ENCODE assay signal across 14 cellular contexts in the genomic region with DNA sequence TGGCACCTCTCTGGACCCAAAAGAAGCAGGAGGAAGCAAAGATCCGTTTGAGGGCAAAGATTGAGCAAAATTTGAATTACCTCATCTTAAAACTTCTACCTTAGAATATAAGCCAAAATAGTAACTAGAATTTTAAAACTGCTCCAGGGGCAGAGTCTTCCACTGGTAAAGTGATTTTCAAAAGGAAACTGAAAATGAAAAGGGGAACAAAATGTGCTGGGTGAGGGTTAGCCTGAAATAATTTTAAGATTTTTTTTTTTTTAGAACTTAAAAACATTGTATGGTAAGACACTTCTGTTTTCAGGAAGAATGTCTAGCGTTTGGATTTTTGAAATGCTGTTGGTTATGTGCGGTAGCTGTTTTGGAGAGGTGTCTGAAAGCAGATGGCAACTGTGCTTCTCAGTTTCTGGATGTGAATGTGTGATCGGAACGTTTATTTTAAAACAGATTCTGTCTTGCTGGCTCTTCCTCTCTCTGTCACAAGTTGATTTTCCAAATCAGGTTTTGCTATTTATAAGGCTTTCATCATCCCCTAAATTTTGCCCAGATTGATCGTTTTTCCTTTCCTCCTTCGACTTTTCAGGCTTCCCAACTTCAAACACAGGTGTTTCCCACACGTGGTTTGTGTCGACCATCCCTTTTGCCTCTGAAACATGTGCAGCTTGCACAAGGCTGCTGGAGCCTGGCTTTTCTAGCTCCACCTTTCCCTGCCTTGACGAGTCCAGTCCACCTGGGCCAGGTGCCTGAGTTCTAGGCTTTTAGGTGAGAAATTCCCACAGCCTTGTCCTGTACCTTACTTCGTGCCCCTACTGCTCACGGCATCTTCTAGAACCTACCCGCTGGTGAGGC. TPM values are rescaled to one million over a fixed set of nuclear protein-coding genes. Genes with fewer than 3 reads are reported as not detected.
DNase-seq lines count a peak whose midpoint lies in the region; ATAC-seq and TF ChIP-seq lines count a peak whose summit lies in the region.
"Had no signal": no experiment of that assay in that cellular context is flagged by ENCODE, and none has a peak within 500 bp of the region (broad histone marks: within the 10 kb centered on the region; RNA-seq: fewer than 3 reads in every experiment).

No MANE protein-coding gene starts in this region.

- H3K4me2 ChIP-seq in H9 (ENCODE audit: insufficient read depth, insufficient read length, low read length) = no peak overlapping the region

- no peak overlapping the region for H3K14ac ChIP-seq in H9 (ENCODE audit: insufficient read depth, low read length)

- H3K79me2 ChIP-seq in H9 (ENCODE audit: insufficient read depth, low read length) = no peaks in the 10 kb centered on the region

- H3K36me3 ChIP-seq in skeletal muscle tissue (ENCODE audit: control insufficient read depth in 3 of 3, insufficient read depth in 3 of 3, low read length in 3 of 3) = peaks cover 0 to 6% (median 0%) of the 10 kb centered on the region in 3 donors

- no peak overlapping the region for H3T11ph ChIP-seq in H9 (ENCODE audit: low read length)

- no peak overlapping the region for H3K23ac ChIP-seq in H9 (ENCODE audit: insufficient read length, low read depth, low read length)

- no peak overlapping the region for H2BK20ac ChIP-seq in H9 (ENCODE audit: low read depth, low read length, poor library complexity, severe bottlenecking)

- no peak overlapping the region for H3K27ac Mint-ChIP-seq in activated T-helper 1 cell treated with anti-CD3 and anti-CD28 coated beads, Interleukin-12 subunit alpha, Interleukin-12 subunit beta, Interleukin-2, Interleukin-4 antibody, amounts not matched to agents 30 ng/mL and 10 ng/mL and 1 ng/mL, durations not matched to agents 14 hours and 24 hours and 36 hours
- H3K27ac Mint-ChIP-seq in H9 = no peak overlapping the region
- H3K27ac Mint-ChIP-seq: immature natural killer cell; natural killer cell treated with Interleukin-12 subunit alpha and Interleukin-12 subunit beta and Interleukin-15 and Interleukin-18, amount 100 ng/mL, for 72 hours had no signal

- no peak overlapping the region for H4K5ac ChIP-seq in H9 (ENCODE audit: insufficient read length, low read depth, low read length)

- intact Hi-C loops in activated T-helper 1 cell treated with anti-CD3 and anti-CD28 coated beads, Interleukin-12 subunit alpha, Interleukin-12 subunit beta, Interleukin-2, Interleukin-4 antibody, amounts not matched to agents 30 ng/mL and 10 ng/mL and 1 ng/mL, durations not matched to agents 14 hours and 24 hours and 36 hours (cut with micrococcal nuclease) = no loop called here

- WGBS in H9 (ENCODE audit: extremely low coverage, insufficient read length, low lambda C conversion rate) = no CpG with 5 or more reads among the region's 13 CpGs

- H3K27ac ChIP-seq in HL-60 (replicated peaks) (peak overlapping the region; percentile 45), skeletal muscle tissue (ENCODE audit: low read depth, low read length) (peak overlapping the region; percentile 44), H9 (ENCODE audit: insufficient read length, low read depth, low read length) (no peak overlapping the region)
- H3K27ac ChIP-seq: body of pancreas had no signal

- peak overlapping the region; percentile 23 for H3K4me3 Mint-ChIP-seq in activated T-helper 1 cell treated with anti-CD3 and anti-CD28 coated beads, Interleukin-12 subunit alpha, Interleukin-12 subunit beta, Interleukin-2, Interleukin-4 antibody, amounts not matched to agents 30 ng/mL and 10 ng/mL and 1 ng/mL, durations not matched to agents 14 hours and 24 hours and 36 hours
- no peak overlapping the region for H3K4me3 Mint-ChIP-seq in H9
- H3K4me3 Mint-ChIP-seq: natural killer cell treated with Interleukin-12 subunit alpha and Interleukin-12 subunit beta and Interleukin-15 and Interleukin-18, amount 100 ng/mL, for 72 hours had no signal

- no peak overlapping the region for H3K56ac ChIP-seq in H9 (ENCODE audit: insufficient read length, low read depth, low read length)

- DNase-seq in HL-60 (ENCODE audit: low read depth in 1 of 2, low spot score in 1 of 2) = peak in 1 of 2 experiments; percentile 60
- DNase-seq in activated T-helper 1 cell treated with anti-CD3 and anti-CD28 coated beads, Interleukin-12 subunit alpha, Interleukin-12 subunit beta, Interleukin-2, Interleukin-4 antibody, amounts not matched to agents 30 ng/mL and 10 ng/mL and 1 ng/mL, durations not matched to agents 14 hours and 24 hours and 36 hours (ENCODE audit: low spot score) = no peak
- DNase-seq in activated effector memory CD4-positive, alpha-beta T cell treated with anti-CD3 and anti-CD28 coated beads, Interleukin-2, amount 50 U/mL, for 16 hours = no peak
- DNase-seq in H9 = no peak
- DNase-seq in cerebellum (ENCODE audit: low spot score) = no peak
- DNase-seq: body of pancreas; DMS79 treated with DMSO at 0.1 percent for 48 hours; immature natural killer cell; NCI-H2171; stimulated activated CD4-positive, alpha-beta T cell treated with anti-CD3 and anti-CD28 coated beads, Interleukin-12 subunit alpha, Interleukin-12 subunit beta, amount 100 ng/mL, for 4 hours; stimulated activated naive CD4-positive, alpha-beta T cell treated with Interleukin-2 at 50 U/mL for 16 hours had no signal

- no peak overlapping the region for H4K8ac ChIP-seq in H9 (replicated peaks; ENCODE audit: insufficient read length, low read depth, low read length)

- no peak overlapping the region for H3K18ac ChIP-seq in H9 (ENCODE audit: insufficient read length, low read depth, low read length)

- H2BK120ac ChIP-seq in H9 (ENCODE audit: low read depth, low read length, poor library complexity, severe bottlenecking) = no peak overlapping the region

- H4K91ac ChIP-seq in H9 (ENCODE audit: insufficient read length, low read depth, low read length) = no peak overlapping the region

- peaks cover 13% of the 10 kb centered on the region for H3K23me2 ChIP-seq in H9 (ENCODE audit: insufficient read length, low read depth, low read length, poor library complexity, severe bottlenecking)

- TF ChIP-seq CTCF in HL-60 (IDR thresholded peaks at IDR 0.05; ENCODE audit: insufficient read depth, low read length) = no peak
- no peak for TF ChIP-seq CTCF in H9 (conservative IDR thresholded peaks at IDR 0.05)

- H3K27me3 ChIP-seq in HL-60 (ENCODE audit: insufficient read depth, poor library complexity, severe bottlenecking) = no peaks in the 10 kb centered on the region
- peaks cover 2 to 26% (median 21%) of the 10 kb centered on the region in 3 donors for H3K27me3 ChIP-seq in skeletal muscle tissue (ENCODE audit: control insufficient read depth in 3 of 3, insufficient read depth in 3 of 3, low read length in 3 of 3)
- H3K27me3 ChIP-seq in H9 (ENCODE audit: insufficient read depth, low read length) = peaks cover 28% of the 10 kb centered on the region
- H3K27me3 ChIP-seq: body of pancreas had no signal

- H3K27me3 Mint-ChIP-seq in activated T-helper 1 cell treated with anti-CD3 and anti-CD28 coated beads, Interleukin-12 subunit alpha, Interleukin-12 subunit beta, Interleukin-2, Interleukin-4 antibody, amounts not matched to agents 30 ng/mL and 10 ng/mL and 1 ng/mL, durations not matched to agents 14 hours and 24 hours and 36 hours (ENCODE audit: insufficient read depth) = peaks cover 46% of the 10 kb centered on the region
- peaks cover 81% of the 10 kb centered on the region for H3K27me3 Mint-ChIP-seq in H9 (ENCODE audit: low read depth)

- H3K36me3 Mint-ChIP-seq in activated T-helper 1 cell treated with anti-CD3 and anti-CD28 coated beads, Interleukin-12 subunit alpha, Interleukin-12 subunit beta, Interleukin-2, Interleukin-4 antibody, amounts not matched to agents 30 ng/mL and 10 ng/mL and 1 ng/mL, durations not matched to agents 14 hours and 24 hours and 36 hours (ENCODE audit: low read depth) = no peaks in the 10 kb centered on the region
- H3K36me3 Mint-ChIP-seq in H9 (ENCODE audit: insufficient read depth in 1 of 3, low read depth in 3 of 3) = no peaks in the 10 kb centered on the region; a peak in 1 of 7 replicates
- H3K36me3 Mint-ChIP-seq: immature natural killer cell; natural killer cell treated with Interleukin-12 subunit alpha and Interleukin-12 subunit beta and Interleukin-15 and Interleukin-18, amount 100 ng/mL, for 72 hours had no signal

- no peak overlapping the region for H2AK5ac ChIP-seq in H9 (ENCODE audit: insufficient read length, low read length)

- H3K9me3 Mint-ChIP-seq in activated T-helper 1 cell treated with anti-CD3 and anti-CD28 coated beads, Interleukin-12 subunit alpha, Interleukin-12 subunit beta, Interleukin-2, Interleukin-4 antibody, amounts not matched to agents 30 ng/mL and 10 ng/mL and 1 ng/mL, durations not matched to agents 14 hours and 24 hours and 36 hours = no peaks in the 10 kb centered on the region
- H3K9me3 Mint-ChIP-seq in H9 = no peaks in the 10 kb centered on the region; a peak in 1 of 5 replicates
- H3K9me3 Mint-ChIP-seq: immature natural killer cell; natural killer cell treated with Interleukin-12 subunit alpha and Interleukin-12 subunit beta and Interleukin-15 and Interleukin-18, amount 100 ng/mL, for 72 hours had no signal

- peak; percentile 24 for ATAC-seq in GM18858 (IDR thresholded peaks at IDR 0.05; ENCODE audit: unreplicated experiment)
- ATAC-seq: body of pancreas; natural killer cell treated with Interleukin-12 subunit alpha and Interleukin-12 subunit beta and Interleukin-15 and Interleukin-18, amount 100 ng/mL, for 72 hours had no signal

- H3K4me1 ChIP-seq in skeletal muscle tissue (ENCODE audit: control insufficient read depth in 3 of 3, insufficient read depth in 3 of 3, low read length in 3 of 3) (peaks cover 14 to 27% (median 23%) of the 10 kb centered on the region in 3 donors), H9 (ENCODE audit: insufficient read depth, low read length) (no peaks in the 10 kb centered on the region)

- no peak overlapping the region for H2BK15ac ChIP-seq in H9 (ENCODE audit: low read depth, low read length)

- no peak overlapping the region for H3K9ac ChIP-seq in skeletal muscle tissue (ENCODE audit: low read depth in 1 of 3, low read length in 3 of 3)
- H3K9ac ChIP-seq in H9 (ENCODE audit: extremely low read depth, insufficient read length, low read length) = no peak overlapping the region

- no peaks in the 10 kb centered on the region for H3K79me1 ChIP-seq in H9 (ENCODE audit: insufficient read depth, low read depth, low read length, poor library complexity, severe bottlenecking)

- H2BK5ac ChIP-seq in H9 (ENCODE audit: insufficient read length, low read length) = no peak overlapping the region

- H3K4ac ChIP-seq in H9 (ENCODE audit: low read depth, low read length) = no peak overlapping the region

- no peak overlapping the region for H2BK12ac ChIP-seq in H9 (ENCODE audit: insufficient read length, low read depth, low read length)

- H3K4me1 Mint-ChIP-seq in activated T-helper 1 cell treated with anti-CD3 and anti-CD28 coated beads, Interleukin-12 subunit alpha, Interleukin-12 subunit beta, Interleukin-2, Interleukin-4 antibody, amounts not matched to agents 30 ng/mL and 10 ng/mL and 1 ng/mL, durations not matched to agents 14 hours and 24 hours and 36 hours (ENCODE audit: low read depth) = peaks cover 17% of the 10 kb centered on the region
- H3K4me1 Mint-ChIP-seq in H9 = peaks cover 6 to 10% of the 10 kb centered on the region in 2 experiments; a peak in 3 of 4 replicates

- H3K9me3 ChIP-seq in skeletal muscle tissue (ENCODE audit: control insufficient read depth in 3 of 3, low read length in 3 of 3) = no peaks in the 10 kb centered on the region
- H3K9me3 ChIP-seq in H9 (ENCODE audit: control insufficient read depth, low read depth, low read length) = no peaks in the 10 kb centered on the region
- H3K9me3 ChIP-seq: body of pancreas had no signal

- peak overlapping the region; percentile 20 for H3K4me3 ChIP-seq in HL-60 (replicated peaks; ENCODE audit: insufficient read depth, low read length)
- H3K4me3 ChIP-seq in skeletal muscle tissue (ENCODE audit: low read length in 3 of 3) = no peak overlapping the region
- H3K4me3 ChIP-seq: body of pancreas had no signal

- H4K20me1 ChIP-seq in H9 (ENCODE audit: control insufficient read depth, insufficient read depth, insufficient read length) = no peaks in the 10 kb centered on the region

- H2AFZ ChIP-seq in H9 (ENCODE audit: low read length) = no peak overlapping the region

RNA-seq across cellular contexts. Expression of a gene that starts 3.3 kb away (rescaled TPM):
- 1.9 and 2.0 TPM in 2 replicates for total RNA-seq in activated T-helper 1 cell treated with anti-CD3 and anti-CD28 coated beads, Interleukin-12 subunit alpha, Interleukin-12 subunit beta, Interleukin-2, Interleukin-4 antibody, amounts not matched to agents 30 ng/mL and 10 ng/mL and 1 ng/mL, durations not matched to agents 14 hours and 24 hours and 36 hours
- 3.7 TPM for total RNA-seq in skeletal muscle tissue
- 3.2 and 4.0 TPM in 2 replicates for total RNA-seq in H9 (2021)
- 8.9 TPM for total RNA-seq in cerebellum

RNA-seq across cellular contexts. Expression of a gene that starts 42.8 kb away (rescaled TPM):
- not detected in 2 replicates for total RNA-seq in activated T-helper 1 cell treated with anti-CD3 and anti-CD28 coated beads, Interleukin-12 subunit alpha, Interleukin-12 subunit beta, Interleukin-2, Interleukin-4 antibody, amounts not matched to agents 30 ng/mL and 10 ng/mL and 1 ng/mL, durations not matched to agents 14 hours and 24 hours and 36 hours
- 15.7 TPM for total RNA-seq in skeletal muscle tissue
- total RNA-seq in H9 (2021) = 9.2 and 10.0 TPM in 2 replicates
- 46.3 TPM for total RNA-seq in cerebellum
- total RNA-seq: natural killer cell treated with Interleukin-12 subunit alpha and Interleukin-12 subunit beta and Interleukin-15 and Interleukin-18, amount 100 ng/mL, for 72 hours had no signal
